Comparison of ENCODE assay signal across 22 cellular contexts in the genomic region with DNA sequence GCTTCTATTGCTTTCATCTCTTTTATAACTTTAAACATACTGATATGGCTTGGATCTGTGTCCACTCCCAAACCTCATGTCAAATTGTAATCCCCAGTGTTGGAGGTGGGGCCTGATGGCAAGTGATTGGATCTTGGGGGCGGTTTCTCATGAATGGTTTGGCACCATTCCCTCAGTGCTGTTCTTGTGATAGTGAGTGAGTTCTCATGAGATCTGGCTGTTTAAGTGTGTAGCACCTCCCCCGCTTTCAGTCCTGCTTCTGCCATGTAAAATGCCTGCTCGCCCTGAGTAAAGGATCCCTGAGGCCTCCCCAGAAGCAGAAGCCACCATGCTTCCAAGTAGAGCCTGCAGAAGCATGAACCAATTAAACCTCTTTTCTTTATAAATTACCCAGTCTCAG. TPM values are rescaled to one million over a fixed set of nuclear protein-coding genes. Genes with fewer than 3 reads are reported as not detected.
DNase-seq lines count a peak whose midpoint lies in the region; ATAC-seq, FAIRE-seq and TF ChIP-seq lines count a peak whose summit lies in the region.
"Had no signal": no experiment of that assay in that cellular context is flagged by ENCODE, and none has a peak within 500 bp of the region (broad histone marks: within the 10 kb centered on the region; RNA-seq: fewer than 3 reads in every experiment).

No MANE protein-coding gene starts in this region.

- TF ChIP-seq CTCF in fibroblast of villous mesenchyme (IDR thresholded peaks at IDR 0.05; ENCODE audit: insufficient read depth, low read depth, low read length) (no peak), retinal pigment epithelial cell (conservative IDR thresholded peaks at IDR 0.05; ENCODE audit: low read depth, low read length) (no peak)

- no peaks in the 10 kb centered on the region for H3K36me3 ChIP-seq in small intestine (ENCODE audit: control insufficient read depth in 2 of 2, insufficient read depth in 2 of 2, low read length in 2 of 2)

- 78 to 86% (median 79%) methylated on average over 3 of the region's 3 CpGs for WGBS in small intestine, 3 donors

- DNase-seq in NCI-H82 (lab: John Stamatoyannopoulos, UW) (peak; percentile 73), NCI-H82 treated with DMSO at 0.1 percent for 48 hours (lab: John Stamatoyannopoulos, UW; ENCODE audit: unreplicated experiment) (no peak), T-helper 17 cell (no peak), fibroblast of villous mesenchyme (ENCODE audit: low read depth) (peak; percentile 48), retinal pigment epithelial cell (ENCODE audit: low read depth) (peak; percentile 83), dermis blood vessel endothelial cell (no peak), occipital lobe (lab: John Stamatoyannopoulos, UW) (no peak), small intestine (no peak)
- DNase-seq: activated CD4-positive, alpha-beta memory T cell treated with anti-CD3 and anti-CD28 coated beads for 36 hours; activated T-cell treated with anti-CD3 and anti-CD28 coated beads, Interleukin-2, amount 50 U/mL, for 4 hours; DMS53; kidney; NCI-H226; psoas muscle; WERI-Rb-1 had no signal

- peaks cover under 1% of the 10 kb centered on the region for H3K36me3 Mint-ChIP-seq in T-helper 17 cell (ENCODE audit: low read depth)

- no peaks in the 10 kb centered on the region for H3K27me3 ChIP-seq in small intestine (ENCODE audit: control insufficient read depth in 2 of 2, insufficient read depth in 2 of 2, low read length in 2 of 2)

- H3K4me3 ChIP-seq in fibroblast of villous mesenchyme (ENCODE audit: low read depth, low read length) (no peak overlapping the region), retinal pigment epithelial cell (ENCODE audit: low read length) (no peak overlapping the region), small intestine (ENCODE audit: low read depth in 1 of 2, low read length in 2 of 2) (no peak overlapping the region)
- H3K4me3 ChIP-seq: psoas muscle had no signal

- H3K4me1 Mint-ChIP-seq in T-helper 17 cell = peaks cover 6% of the 10 kb centered on the region
- H3K4me1 Mint-ChIP-seq: nephron had no signal

- H3K4me3 Mint-ChIP-seq in T-helper 17 cell = no peak overlapping the region
- H3K4me3 Mint-ChIP-seq: activated CD4-positive, alpha-beta memory T cell treated with anti-CD3 and anti-CD28 coated beads for 36 hours; activated naive CD8-positive, alpha-beta T cell; activated T-cell treated with anti-CD3 and anti-CD28 coated beads, Interleukin-2, amount 50 U/mL, for 4 hours; nephron had no signal

- no peaks in the 10 kb centered on the region for H3K27me3 Mint-ChIP-seq in T-helper 17 cell
- H3K27me3 Mint-ChIP-seq: activated CD4-positive, alpha-beta memory T cell treated with anti-CD3 and anti-CD28 coated beads for 36 hours; activated naive CD8-positive, alpha-beta T cell had no signal

- ATAC-seq in T-helper 17 cell = no peak
- ATAC-seq: activated T-cell treated with anti-CD3 and anti-CD28 coated beads, Interleukin-2, amount 50 U/mL, for 4 hours; esophagus mucosa; psoas muscle had no signal

- no peak for FAIRE-seq in small intestine (lab: Jason Lieb, UNC)
- FAIRE-seq: A204.1, kidney had no signal

- no peaks in the 10 kb centered on the region for H3K4me1 ChIP-seq in small intestine (ENCODE audit: control insufficient read depth in 2 of 2, insufficient read depth in 1 of 2, low read depth in 1 of 2, low read length in 1 of 2)
- H3K4me1 ChIP-seq: psoas muscle had no signal

- H3K9me3 ChIP-seq in T-helper 17 cell (ENCODE audit: control insufficient read depth, low read length, poor library complexity, severe bottlenecking) = no peaks in the 10 kb centered on the region
- no peaks in the 10 kb centered on the region for H3K9me3 ChIP-seq in small intestine (ENCODE audit: control insufficient read depth, low read depth)
- H3K9me3 ChIP-seq: psoas muscle had no signal

- peak overlapping the region; percentile 37 for H3K27ac Mint-ChIP-seq in T-helper 17 cell
- H3K27ac Mint-ChIP-seq: activated CD4-positive, alpha-beta memory T cell treated with anti-CD3 and anti-CD28 coated beads for 36 hours; activated naive CD8-positive, alpha-beta T cell; nephron had no signal

- H3K27ac ChIP-seq in small intestine (ENCODE audit: low read depth in 1 of 2, low read length in 1 of 2) = no peak overlapping the region
- H3K27ac ChIP-seq: C4-2B, psoas muscle, RWPE1, WERI-Rb-1 had no signal

RNA-seq across cellular contexts. Expression of gene MND1, which starts 17.7 kb away (rescaled TPM):
- total RNA-seq in T-helper 17 cell (not detected), fibroblast of villous mesenchyme (2.6 and 4.3 TPM in 2 replicates), dermis blood vessel endothelial cell (2.4 and 5.6 TPM in 2 replicates), occipital lobe (5.1 TPM)
- 1 to 10 TPM in 2 of 3 donors, not detected in 1; 3.8 to 9.3 TPM for polyA plus RNA-seq in small intestine
- total RNA-seq: mesenteric fat pad had no signal

Comparison
In these comparisons a context has a peak if more than half of its experiments do, and no peak if none do; other contexts are left out.
1. DNase-seq: peak in NCI-H82 (single experiment), fibroblast of villous mesenchyme (single experiment) and retinal pigment epithelial cell (single experiment); none in NCI-H82 treated with DMSO at 0.1 percent for 48 hours (single experiment), T-helper 17 cell (0 of 3), dermis blood vessel endothelial cell (single experiment), occipital lobe (single experiment) and small intestine (single experiment).